29 cellular contexts compared by ENCODE assay signal in genomic region chr10:96500519-96500918, GRCh38. TPM values are rescaled to one million over a fixed set of nuclear protein-coding genes. Genes with fewer than 3 reads are reported as not detected.
"Had no signal": no experiment of that assay in that cellular context is flagged by ENCODE, and none has a peak within 500 bp of the region (broad histone marks: within the 10 kb centered on the region; RNA-seq: fewer than 3 reads in every experiment).

No MANE protein-coding gene starts in this region.

- DNase-seq: activated B cell treated with CpG ODN at 0.5 μM for 24 hours; activated CD4-positive, alpha-beta T cell treated with anti-CD3 and anti-CD28 coated beads for 1 hour; activated CD4-positive, alpha-beta T cell treated with anti-CD3 and anti-CD28 coated beads, Interleukin-2, amount 10 ng/mL, durations not matched to agents 24 days and 14 days; activated CD4-positive, alpha-beta T cell treated with anti-CD3 and anti-CD28 coated beads, Interleukin-2, amount 50 U/mL, for 48 hours; activated CD8-positive, alpha-beta memory T cell treated with anti-CD3 and anti-CD28 coated beads, Interleukin-2, amount 10 ng/mL, durations not matched to agents 7 days and 5 days; activated effector memory CD4-positive, alpha-beta T cell treated with Interleukin-2 at 50 U/mL for 16 hours; activated naive CD4-positive, alpha-beta T cell; activated T-cell treated with anti-CD3 and anti-CD28 coated beads, Interleukin-2, amount 50 U/mL, for 24 hours; aorta; KG1; NCI-H1092 treated with DMSO at 0.1 percent for 48 hours; NCI-H1417 treated with DMSO at 0.1 percent for 48 hours; NCI-H1694; NCI-H2029; NCI-H2227 treated with DMSO at 0.1 percent for 48 hours; NCI-H446 treated with DMSO at 0.1 percent for 48 hours; NCI-H526 treated with DMSO at 0.1 percent for 48 hours; NCI-H82; RPMI8226; SHP77; SW 1271 had no signal

- H3K27me3 Mint-ChIP-seq: activated naive CD4-positive, alpha-beta T cell treated with anti-CD3 and anti-CD28 coated beads, Interleukin-2, amount 50 U/mL, for 24 hours had no signal

- ATAC-seq: activated CD8-positive, alpha-beta memory T cell treated with anti-CD3 and anti-CD28 coated beads, Interleukin-2, amount 10 ng/mL, durations not matched to agents 7 days and 5 days; Panc1; SK-N-SH treated with all-trans-retinoic acid at 6 μM for 48 hours had no signal

- H3K4me1 Mint-ChIP-seq: activated B cell treated with CpG ODN at 0.5 μM for 24 hours; activated CD4-positive, alpha-beta T cell treated with anti-CD3 and anti-CD28 coated beads, Interleukin-2, amount 10 ng/mL, durations not matched to agents 24 days and 14 days; activated CD8-positive, alpha-beta memory T cell treated with anti-CD3 and anti-CD28 coated beads, Interleukin-2, amount 10 ng/mL, durations not matched to agents 7 days and 5 days; activated naive CD4-positive, alpha-beta T cell treated with anti-CD3 and anti-CD28 coated beads, Interleukin-2, amount 50 U/mL, for 24 hours; central memory CD8-positive, alpha-beta T cell had no signal

- H3K36me3 Mint-ChIP-seq: activated CD8-positive, alpha-beta memory T cell treated with anti-CD3 and anti-CD28 coated beads, Interleukin-2, amount 10 ng/mL, durations not matched to agents 7 days and 5 days; activated naive CD4-positive, alpha-beta T cell treated with anti-CD3 and anti-CD28 coated beads, Interleukin-2, amount 50 U/mL, for 24 hours had no signal

- H3K27me3 ChIP-seq: breast epithelium had no signal

- H3K27ac ChIP-seq: breast epithelium, SJSA1 had no signal

- H3K4me3 Mint-ChIP-seq: activated B cell treated with CpG ODN at 0.5 μM for 24 hours; activated CD4-positive, alpha-beta T cell treated with anti-CD3 and anti-CD28 coated beads, Interleukin-2, amount 10 ng/mL, durations not matched to agents 24 days and 14 days; activated CD8-positive, alpha-beta memory T cell treated with anti-CD3 and anti-CD28 coated beads, Interleukin-2, amount 10 ng/mL, durations not matched to agents 7 days and 5 days; activated naive CD4-positive, alpha-beta T cell treated with anti-CD3 and anti-CD28 coated beads, Interleukin-2, amount 50 U/mL, for 24 hours; activated T-cell treated with anti-CD3 and anti-CD28 coated beads, Interleukin-2, amount 50 U/mL, for 24 hours; activated T-helper 1 cell treated with anti-CD3 and anti-CD28 coated beads, Interleukin-12 subunit alpha, Interleukin-12 subunit beta, Interleukin-2, Interleukin-4 antibody, amounts not matched to agents 30 ng/mL and 10 ng/mL and 1 ng/mL, durations not matched to agents 14 hours and 24 hours and 36 hours; central memory CD8-positive, alpha-beta T cell had no signal

- H3K4me1 ChIP-seq: breast epithelium had no signal

- H3K4me3 ChIP-seq: breast epithelium, SJSA1 had no signal

- H3K36me3 ChIP-seq: breast epithelium, SJSA1 had no signal

- H3K27ac Mint-ChIP-seq: activated B cell treated with CpG ODN at 0.5 μM for 24 hours; activated CD4-positive, alpha-beta T cell treated with anti-CD3 and anti-CD28 coated beads, Interleukin-2, amount 10 ng/mL, durations not matched to agents 24 days and 14 days; activated CD8-positive, alpha-beta memory T cell treated with anti-CD3 and anti-CD28 coated beads, Interleukin-2, amount 10 ng/mL, durations not matched to agents 7 days and 5 days; activated naive CD4-positive, alpha-beta T cell treated with anti-CD3 and anti-CD28 coated beads, Interleukin-2, amount 50 U/mL, for 24 hours; activated T-cell treated with anti-CD3 and anti-CD28 coated beads, Interleukin-2, amount 50 U/mL, for 24 hours; activated T-helper 1 cell treated with anti-CD3 and anti-CD28 coated beads, Interleukin-12 subunit alpha, Interleukin-12 subunit beta, Interleukin-2, Interleukin-4 antibody, amounts not matched to agents 30 ng/mL and 10 ng/mL and 1 ng/mL, durations not matched to agents 14 hours and 24 hours and 36 hours had no signal

- H3K9me3 ChIP-seq: breast epithelium, SJSA1 had no signal

- H3K9me3 Mint-ChIP-seq: activated B cell treated with CpG ODN at 0.5 μM for 24 hours; activated CD4-positive, alpha-beta T cell treated with anti-CD3 and anti-CD28 coated beads, Interleukin-2, amount 10 ng/mL, durations not matched to agents 24 days and 14 days; activated naive CD4-positive, alpha-beta T cell treated with anti-CD3 and anti-CD28 coated beads, Interleukin-2, amount 50 U/mL, for 24 hours; activated T-cell treated with anti-CD3 and anti-CD28 coated beads, Interleukin-2, amount 50 U/mL, for 24 hours; activated T-helper 1 cell treated with anti-CD3 and anti-CD28 coated beads, Interleukin-12 subunit alpha, Interleukin-12 subunit beta, Interleukin-2, Interleukin-4 antibody, amounts not matched to agents 30 ng/mL and 10 ng/mL and 1 ng/mL, durations not matched to agents 14 hours and 24 hours and 36 hours; central memory CD8-positive, alpha-beta T cell had no signal

RNA-seq across cellular contexts. Expression of gene TLL2, which starts 13.2 kb away (rescaled TPM):
- total RNA-seq: activated CD4-positive, alpha-beta T cell treated with anti-CD3 and anti-CD28 coated beads, Interleukin-2, amount 10 ng/mL, durations not matched to agents 24 days and 14 days; activated CD8-positive, alpha-beta memory T cell treated with anti-CD3 and anti-CD28 coated beads, Interleukin-2, amount 10 ng/mL, durations not matched to agents 7 days and 5 days; activated T-helper 1 cell treated with anti-CD3 and anti-CD28 coated beads, Interleukin-12 subunit alpha, Interleukin-12 subunit beta, Interleukin-2, Interleukin-4 antibody, amounts not matched to agents 30 ng/mL and 10 ng/mL and 1 ng/mL, durations not matched to agents 14 hours and 24 hours and 36 hours; MCF 10A; SJSA1 had no signal
